ENCODE assay signal across 8 cellular contexts in the genomic region with DNA sequence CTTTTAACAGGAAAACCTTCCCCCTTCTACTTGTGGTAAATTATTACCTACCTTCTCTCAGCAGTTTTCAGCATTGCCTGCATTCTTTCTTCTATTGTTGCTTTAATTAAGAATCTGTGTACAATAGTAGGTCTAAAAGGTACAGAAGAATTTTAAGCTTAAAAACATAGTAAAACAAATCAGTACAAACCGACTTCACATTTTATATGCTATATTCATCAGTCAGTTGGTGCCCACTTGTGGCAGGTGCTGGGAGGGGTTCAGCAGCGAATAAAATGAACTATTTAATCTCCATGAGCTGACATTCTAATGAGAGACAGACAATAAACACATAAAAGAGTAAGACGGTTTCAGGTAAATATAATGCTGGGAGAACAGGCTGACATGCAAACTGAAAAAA.
A peak's percentile ranks its signal among the peaks of the same experiment; 100 is the strongest.
DNase-seq lines count a peak whose midpoint lies in the region; TF ChIP-seq lines count a peak whose summit lies in the region.

No MANE protein-coding gene starts in this region.

- 90% methylated on average over 3 of the region's 3 CpGs for WGBS in smooth muscle cell (ENCODE audit: low lambda C conversion rate)

- H3K4me2 ChIP-seq in OCI-LY3 (ENCODE audit: low read length): no peak overlapping the region
- H3K4me2 ChIP-seq in smooth muscle cell: no peak overlapping the region

- H3F3A ChIP-seq in smooth muscle cell (ENCODE audit: low read depth): no peaks in the 10 kb centered on the region

- TF ChIP-seq CTCF in OCI-LY3 (IDR thresholded peaks at IDR 0.05; ENCODE audit: low read depth, low read length): peak; percentile 32
- TF ChIP-seq CTCF in epithelial cell of esophagus (IDR thresholded peaks at IDR 0.05; ENCODE audit: insufficient read depth, low read depth, low read length, missing control alignments): peak; percentile 55
- peak; percentile 14 for TF ChIP-seq CTCF in smooth muscle cell (IDR thresholded peaks at IDR 0.05; ENCODE audit: borderline replicate concordance, insufficient read depth, poor library complexity, severe bottlenecking)

- H3K9ac ChIP-seq in OCI-LY3 (ENCODE audit: low read length) (no peak overlapping the region), smooth muscle cell (ENCODE audit: low read depth) (no peak overlapping the region)

- H3K9me3 ChIP-seq in OCI-LY3 (ENCODE audit: insufficient read depth, low read length): no peaks in the 10 kb centered on the region
- no peaks in the 10 kb centered on the region for H3K9me3 ChIP-seq in smooth muscle cell (replicated peaks; ENCODE audit: low read depth)

- DNase-seq in activated T-cell treated with anti-CD3 and anti-CD28 coated beads for 1 hour (ENCODE audit: low read depth) (peak; percentile 3), epithelial cell of esophagus (ENCODE audit: low read depth) (peak; percentile 22), smooth muscle cell (lab: John Stamatoyannopoulos, UW; ENCODE audit: unreplicated experiment) (no peak), CD1c-positive myeloid dendritic cell (ENCODE audit: extremely low spot score) (no peak), NCI-H2029 treated with DMSO at 0.1 percent for 48 hours (lab: John Stamatoyannopoulos, UW) (no peak)
- no peak for DNase-seq in activated T-cell treated with anti-CD3 and anti-CD28 coated beads, Interleukin-2, amount 50 U/mL, for 48 hours
- no peak for DNase-seq in activated CD4-positive, CD25-positive, alpha-beta regulatory T cell treated with anti-CD3 and anti-CD28 coated beads, Interleukin-2, amount 50 U/mL, for 72 hours

- H3K4me3 ChIP-seq in OCI-LY3 (ENCODE audit: low read length): no peak overlapping the region
- no peak overlapping the region for H3K4me3 ChIP-seq in epithelial cell of esophagus (ENCODE audit: low read length)
- no peak overlapping the region for H3K4me3 ChIP-seq in smooth muscle cell

- no peaks in the 10 kb centered on the region for H3K79me2 ChIP-seq in OCI-LY3 (ENCODE audit: low read length)
- H3K79me2 ChIP-seq in smooth muscle cell (ENCODE audit: low read depth): no peaks in the 10 kb centered on the region

- H3K36me3 ChIP-seq in OCI-LY3 (replicated peaks; ENCODE audit: low read depth, low read length) (peaks cover 2% of the 10 kb centered on the region), smooth muscle cell (ENCODE audit: low read depth) (no peaks in the 10 kb centered on the region)

- H3K4me1 ChIP-seq in OCI-LY3 (ENCODE audit: low read length): no peaks in the 10 kb centered on the region
- no peaks in the 10 kb centered on the region for H3K4me1 ChIP-seq in smooth muscle cell (ENCODE audit: low read depth)

- H3K27ac ChIP-seq in OCI-LY3 (ENCODE audit: low read length) (no peak overlapping the region), smooth muscle cell (ENCODE audit: low read depth) (no peak overlapping the region)

- H4K20me1 ChIP-seq in OCI-LY3 (ENCODE audit: insufficient read depth, low read length): no peaks in the 10 kb centered on the region
- no peaks in the 10 kb centered on the region for H4K20me1 ChIP-seq in smooth muscle cell (ENCODE audit: low read depth)

- H2AFZ ChIP-seq in OCI-LY3 (ENCODE audit: low read depth, low read length) (no peak overlapping the region), smooth muscle cell (ENCODE audit: low read depth) (no peak overlapping the region)

- H3K27me3 ChIP-seq in OCI-LY3 (ENCODE audit: low read depth, low read length) (no peaks in the 10 kb centered on the region), smooth muscle cell (ENCODE audit: low read depth) (no peaks in the 10 kb centered on the region)

Comparison
In these comparisons a context has a peak if more than half of its experiments do, and no peak if none do; other contexts are left out.
1. DNase-seq: peak in activated T-cell treated with anti-CD3 and anti-CD28 coated beads for 1 hour (single experiment) and epithelial cell of esophagus (single experiment); none in activated T-cell treated with anti-CD3 and anti-CD28 coated beads, Interleukin-2, amount 50 U/mL, for 48 hours (0 of 2), smooth muscle cell (single experiment), CD1c-positive myeloid dendritic cell (single experiment), activated CD4-positive, CD25-positive, alpha-beta regulatory T cell treated with anti-CD3 and anti-CD28 coated beads, Interleukin-2, amount 50 U/mL, for 72 hours (single experiment) and NCI-H2029 treated with DMSO at 0.1 percent for 48 hours (single experiment).
2. Peak in every context shown above with its lines, with median percentiles within 50 percentile points of each other: CTCF ChIP-seq.